In the genomic region with DNA sequence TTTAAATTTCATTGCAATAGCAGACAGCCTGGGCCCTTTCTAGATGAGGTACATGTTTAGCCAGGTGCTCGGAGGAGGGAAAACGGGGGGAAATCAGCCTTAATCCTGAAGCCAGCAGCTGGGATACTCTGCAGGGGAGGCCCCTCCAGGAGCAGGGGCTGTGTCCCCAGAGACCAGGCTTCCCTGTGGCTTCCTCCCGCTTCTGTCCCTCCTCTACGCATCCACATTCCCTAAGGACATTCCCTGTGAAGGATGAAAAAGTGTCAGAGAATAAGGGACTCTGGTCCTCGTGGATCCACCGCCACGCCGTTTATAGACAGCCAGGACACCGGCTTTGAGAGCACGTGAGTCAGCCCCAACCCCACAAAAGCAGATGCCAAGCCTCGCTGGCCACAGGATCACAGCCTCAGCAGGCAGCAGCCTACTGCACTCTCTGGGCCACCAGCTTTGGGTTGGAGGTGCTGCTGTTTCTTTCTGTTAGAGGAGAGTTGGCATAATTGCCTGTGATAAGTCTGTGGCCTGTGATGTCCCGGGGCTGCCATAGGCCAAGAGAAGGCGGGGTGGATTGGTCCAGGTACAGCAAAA, we compare ENCODE assay signal across 3 cellular contexts.
TF ChIP-seq lines count a peak whose summit lies in the region.

No MANE protein-coding gene starts in this region.

TF ChIP-seq in SK-N-SH, 30 proteins besides CTCF, POLR2A, EP300 and RAD21:
- TF ChIP-seq, protein P1, sequence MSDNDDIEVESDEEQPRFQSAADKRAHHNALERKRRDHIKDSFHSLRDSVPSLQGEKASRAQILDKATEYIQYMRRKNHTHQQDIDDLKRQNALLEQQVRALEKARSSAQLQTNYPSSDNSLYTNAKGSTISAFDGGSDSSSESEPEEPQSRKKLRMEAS (IDR thresholded peaks at IDR 0.05; ENCODE audit: low read depth) = no peak
- TF ChIP-seq SMC3 (IDR thresholded peaks at IDR 0.05; ENCODE audit: low read depth, low read length) = no peak
- no peak for TF ChIP-seq RFX5 (IDR thresholded peaks at IDR 0.05; ENCODE audit: low read length)
- TF ChIP-seq FOXJ3 (CRISPR knock-in tag; IDR thresholded peaks at IDR 0.05) = no peak
TF ChIP-seq in SK-N-SH: peak in this region for 0.

TF ChIP-seq in SK-N-SH treated with all-trans-retinoic acid at 6 μM for 48 hours, 23 proteins besides CTCF, POLR2A, EP300 and RAD21:
- no peak for TF ChIP-seq TSHZ2 (CRISPR knock-in tag; IDR thresholded peaks at IDR 0.05)

TF ChIP-seq in HepG2, 621 proteins besides CTCF, POLR2A, EP300 and RAD21:
- TF ChIP-seq CREM (IDR thresholded peaks at IDR 0.05) (no peak), CREM (CRISPR knock-in tag; IDR thresholded peaks at IDR 0.05) (no peak), ZNF329 (CRISPR knock-in tag; IDR thresholded peaks at IDR 0.05; ENCODE audit: low read depth) (no peak), MXD4 (CRISPR knock-in tag; IDR thresholded peaks at IDR 0.05) (no peak), REPIN1 (CRISPR knock-in tag; IDR thresholded peaks at IDR 0.05; ENCODE audit: borderline replicate concordance, low read depth) (no peak), MLLT10 (CRISPR knock-in tag; IDR thresholded peaks at IDR 0.05) (no peak), ZNF563 (CRISPR knock-in tag; IDR thresholded peaks at IDR 0.05) (no peak), ATRX (CRISPR knock-in tag; IDR thresholded peaks at IDR 0.05; ENCODE audit: borderline replicate concordance) (no peak), CENPT (CRISPR knock-in tag; IDR thresholded peaks at IDR 0.05; ENCODE audit: low read depth) (no peak), PCBP1 (IDR thresholded peaks at IDR 0.05; ENCODE audit: borderline replicate concordance, low read depth, low read length) (no peak), CCAR2 (optimal IDR thresholded peaks at IDR 0.05; ENCODE audit: low read depth, low read length) (no peak)
- TF ChIP-seq, protein P2, sequence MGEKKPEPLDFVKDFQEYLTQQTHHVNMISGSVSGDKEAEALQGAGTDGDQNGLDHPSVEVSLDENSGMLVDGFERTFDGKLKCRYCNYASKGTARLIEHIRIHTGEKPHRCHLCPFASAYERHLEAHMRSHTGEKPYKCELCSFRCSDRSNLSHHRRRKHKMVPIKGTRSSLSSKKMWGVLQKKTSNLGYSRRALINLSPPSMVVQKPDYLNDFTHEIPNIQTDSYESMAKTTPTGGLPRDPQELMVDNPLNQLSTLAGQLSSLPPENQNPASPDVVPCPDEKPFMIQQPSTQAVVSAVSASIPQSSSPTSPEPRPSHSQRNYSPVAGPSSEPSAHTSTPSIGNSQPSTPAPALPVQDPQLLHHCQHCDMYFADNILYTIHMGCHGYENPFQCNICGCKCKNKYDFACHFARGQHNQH (CRISPR knock-in tag; IDR thresholded peaks at IDR 0.05) = no peak
- TF ChIP-seq, protein P3, sequence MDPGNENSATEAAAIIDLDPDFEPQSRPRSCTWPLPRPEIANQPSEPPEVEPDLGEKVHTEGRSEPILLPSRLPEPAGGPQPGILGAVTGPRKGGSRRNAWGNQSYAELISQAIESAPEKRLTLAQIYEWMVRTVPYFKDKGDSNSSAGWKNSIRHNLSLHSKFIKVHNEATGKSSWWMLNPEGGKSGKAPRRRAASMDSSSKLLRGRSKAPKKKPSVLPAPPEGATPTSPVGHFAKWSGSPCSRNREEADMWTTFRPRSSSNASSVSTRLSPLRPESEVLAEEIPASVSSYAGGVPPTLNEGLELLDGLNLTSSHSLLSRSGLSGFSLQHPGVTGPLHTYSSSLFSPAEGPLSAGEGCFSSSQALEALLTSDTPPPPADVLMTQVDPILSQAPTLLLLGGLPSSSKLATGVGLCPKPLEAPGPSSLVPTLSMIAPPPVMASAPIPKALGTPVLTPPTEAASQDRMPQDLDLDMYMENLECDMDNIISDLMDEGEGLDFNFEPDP (CRISPR knock-in tag; conservative IDR thresholded peaks at IDR 0.05) = no peak
- TF ChIP-seq, protein P4, sequence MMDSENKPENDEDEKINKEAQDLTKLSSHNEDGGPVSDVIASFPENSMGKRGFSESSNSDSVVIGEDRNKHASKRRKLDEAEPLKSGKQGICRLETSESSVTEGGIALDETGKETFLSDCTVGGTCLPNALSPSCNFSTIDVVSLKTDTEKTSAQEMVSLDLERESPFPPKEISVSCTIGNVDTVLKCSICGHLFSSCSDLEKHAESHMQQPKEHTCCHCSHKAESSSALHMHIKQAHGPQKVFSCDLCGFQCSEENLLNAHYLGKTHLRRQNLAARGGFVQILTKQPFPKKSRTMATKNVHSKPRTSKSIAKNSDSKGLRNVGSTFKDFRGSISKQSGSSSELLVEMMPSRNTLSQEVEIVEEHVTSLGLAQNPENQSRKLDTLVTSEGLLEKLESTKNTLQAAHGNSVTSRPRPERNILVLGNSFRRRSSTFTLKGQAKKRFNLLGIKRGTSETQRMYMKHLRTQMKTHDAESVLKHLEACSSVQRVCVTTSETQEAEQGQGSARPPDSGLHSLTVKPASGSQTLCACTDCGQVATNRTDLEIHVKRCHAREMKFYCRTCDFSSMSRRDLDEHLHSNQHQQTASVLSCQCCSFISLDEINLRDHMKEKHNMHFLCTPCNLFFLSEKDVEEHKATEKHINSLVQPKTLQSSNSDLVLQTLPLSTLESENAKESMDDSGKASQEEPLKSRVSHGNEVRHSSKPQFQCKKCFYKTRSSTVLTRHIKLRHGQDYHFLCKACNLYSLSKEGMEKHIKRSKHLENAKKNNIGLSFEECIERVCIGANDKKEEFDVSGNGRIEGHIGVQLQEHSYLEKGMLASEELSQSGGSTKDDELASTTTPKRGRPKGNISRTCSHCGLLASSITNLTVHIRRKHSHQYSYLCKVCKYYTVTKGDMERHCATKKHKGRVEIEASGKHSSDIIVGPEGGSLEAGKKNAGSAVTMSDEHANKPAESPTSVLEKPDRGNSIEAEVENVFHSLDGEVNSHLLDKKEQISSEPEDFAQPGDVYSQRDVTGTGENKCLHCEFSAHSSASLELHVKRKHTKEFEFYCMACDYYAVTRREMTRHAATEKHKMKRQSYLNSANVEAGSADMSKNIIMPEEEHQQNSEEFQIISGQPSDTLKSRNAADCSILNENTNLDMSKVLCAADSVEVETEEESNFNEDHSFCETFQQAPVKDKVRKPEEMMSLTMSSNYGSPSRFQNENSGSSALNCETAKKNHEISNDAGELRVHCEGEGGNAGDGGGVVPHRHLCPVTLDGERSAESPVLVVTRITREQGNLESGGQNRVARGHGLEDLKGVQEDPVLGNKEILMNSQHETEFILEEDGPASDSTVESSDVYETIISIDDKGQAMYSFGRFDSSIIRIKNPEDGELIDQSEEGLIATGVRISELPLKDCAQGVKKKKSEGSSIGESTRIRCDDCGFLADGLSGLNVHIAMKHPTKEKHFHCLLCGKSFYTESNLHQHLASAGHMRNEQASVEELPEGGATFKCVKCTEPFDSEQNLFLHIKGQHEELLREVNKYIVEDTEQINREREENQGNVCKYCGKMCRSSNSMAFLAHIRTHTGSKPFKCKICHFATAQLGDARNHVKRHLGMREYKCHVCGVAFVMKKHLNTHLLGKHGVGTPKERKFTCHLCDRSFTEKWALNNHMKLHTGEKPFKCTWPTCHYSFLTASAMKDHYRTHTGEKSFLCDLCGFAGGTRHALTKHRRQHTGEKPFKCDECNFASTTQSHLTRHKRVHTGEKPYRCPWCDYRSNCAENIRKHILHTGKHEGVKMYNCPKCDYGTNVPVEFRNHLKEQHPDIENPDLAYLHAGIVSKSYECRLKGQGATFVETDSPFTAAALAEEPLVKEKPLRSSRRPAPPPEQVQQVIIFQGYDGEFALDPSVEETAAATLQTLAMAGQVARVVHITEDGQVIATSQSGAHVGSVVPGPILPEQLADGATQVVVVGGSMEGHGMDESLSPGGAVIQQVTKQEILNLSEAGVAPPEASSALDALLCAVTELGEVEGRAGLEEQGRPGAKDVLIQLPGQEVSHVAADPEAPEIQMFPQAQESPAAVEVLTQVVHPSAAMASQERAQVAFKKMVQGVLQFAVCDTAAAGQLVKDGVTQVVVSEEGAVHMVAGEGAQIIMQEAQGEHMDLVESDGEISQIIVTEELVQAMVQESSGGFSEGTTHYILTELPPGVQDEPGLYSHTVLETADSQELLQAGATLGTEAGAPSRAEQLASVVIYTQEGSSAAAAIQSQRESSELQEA (CRISPR knock-in tag; IDR thresholded peaks at IDR 0.05; ENCODE audit: not compliant biosample characterization) = no peak
